ENCODE assay signal across 9 cellular contexts in genomic region chr7:15561840-15562239, GRCh38. TPM values are rescaled to one million over a fixed set of nuclear protein-coding genes. Genes with fewer than 3 reads are reported as not detected.
DNase-seq lines count a peak whose midpoint lies in the region; ATAC-seq, FAIRE-seq and TF ChIP-seq lines count a peak whose summit lies in the region.
"Had no signal": no experiment of that assay in that cellular context is flagged by ENCODE, and none has a peak within 500 bp of the region (broad histone marks: within the 10 kb centered on the region; RNA-seq: fewer than 3 reads in every experiment).

AGMO (minus strand) TSS chr7:15562015.

- WGBS in pancreas, 2 donors: 28 to 40% methylated on average over 5 of the region's 5 CpGs

- H3K9ac ChIP-seq in SK-N-MC (ENCODE audit: insufficient read length): peak within 1 kb of the TSS; percentile 42

- DNase-seq in G401 (ENCODE audit: low spot score) (peak; percentile 20), SK-N-MC (ENCODE audit: low read depth, low spot score) (no peak), globus pallidus (ENCODE audit: low spot score) (peak; percentile 83), pancreas (peak; percentile 15 to 70 (median 53)), iPS-NIHi11 (ENCODE audit: low spot score) (no peak), urothelium cell line (ENCODE audit: low spot score) (no peak)
- no peak for DNase-seq in stimulated activated CD8-positive, alpha-beta memory T cell treated with anti-CD3 and anti-CD28 coated beads, Interleukin-4, amount 100 ng/mL, for 48 hours
- DNase-seq: cerebellar nuclear complex had no signal

- ATAC-seq in pancreas (peak in 3 of 4 donors; percentile 69 to 84 (median 78)), GM18870 (IDR thresholded peaks at IDR 0.05; ENCODE audit: unreplicated experiment) (no peak)

- in situ Hi-C loops in G401 (cut with HindIII; ENCODE audit: low sequenced_read_pairs): no loop called here

- intact Hi-C loops in pancreas (cut with DNase I): no loop called here

- H3K4me3 ChIP-seq in SK-N-MC (peak within 1 kb of the TSS; percentile 56), pancreas (no peak within 1 kb of the TSS)

- no peak for FAIRE-seq in pancreas (lab: Jason Lieb, UNC)
- FAIRE-seq in urothelium cell line (lab: Jason Lieb, UNC): no peak

- H3K9me3 ChIP-seq in SK-N-MC (ENCODE audit: low read depth, low read length): no peaks in the 10 kb centered on the region
- H3K9me3 ChIP-seq in pancreas: no peaks in the 10 kb centered on the region

- no peaks in the 10 kb centered on the region for H3K4me1 ChIP-seq in pancreas

- H3K27ac ChIP-seq in SK-N-MC: peak within 1 kb of the TSS; percentile 12; the same call in 1 of the 2 replicates
- H3K27ac ChIP-seq in pancreas: no peak within 1 kb of the TSS

- H3K36me3 ChIP-seq in SK-N-MC (ENCODE audit: insufficient read depth, low read length): no peaks in the 10 kb centered on the region
- no peaks in the 10 kb centered on the region for H3K36me3 ChIP-seq in pancreas

- no peaks in the 10 kb centered on the region for H3K27me3 ChIP-seq in pancreas

- no peak for TF ChIP-seq CTCF in pancreas (IDR thresholded peaks at IDR 0.05)

RNA-seq across cellular contexts. Expression of gene AGMO, which starts in this region (rescaled TPM):
- total RNA-seq in G401 (2014; rRNA removed; shearing (Covaris generic)): not detected in 2 replicates
- under 1 TPM in 3 of 6 donors, not detected in 3; 0.09 to 0.25 (median 0.12) TPM for total RNA-seq in pancreas
- under 1 TPM; 0.19 TPM for polyA plus RNA-seq in pancreas

Comparison
In these comparisons a context has a peak if more than half of its experiments do, and no peak if none do; other contexts are left out.
1. Peak in DNase-seq in G401; RNA of the gene not detected or under 1 TPM.
2. Peak in DNase-seq and ATAC-seq in pancreas; RNA of the gene not detected or under 1 TPM.